Comparison of ENCODE assay signal across 1 cellular context in the genomic region with DNA sequence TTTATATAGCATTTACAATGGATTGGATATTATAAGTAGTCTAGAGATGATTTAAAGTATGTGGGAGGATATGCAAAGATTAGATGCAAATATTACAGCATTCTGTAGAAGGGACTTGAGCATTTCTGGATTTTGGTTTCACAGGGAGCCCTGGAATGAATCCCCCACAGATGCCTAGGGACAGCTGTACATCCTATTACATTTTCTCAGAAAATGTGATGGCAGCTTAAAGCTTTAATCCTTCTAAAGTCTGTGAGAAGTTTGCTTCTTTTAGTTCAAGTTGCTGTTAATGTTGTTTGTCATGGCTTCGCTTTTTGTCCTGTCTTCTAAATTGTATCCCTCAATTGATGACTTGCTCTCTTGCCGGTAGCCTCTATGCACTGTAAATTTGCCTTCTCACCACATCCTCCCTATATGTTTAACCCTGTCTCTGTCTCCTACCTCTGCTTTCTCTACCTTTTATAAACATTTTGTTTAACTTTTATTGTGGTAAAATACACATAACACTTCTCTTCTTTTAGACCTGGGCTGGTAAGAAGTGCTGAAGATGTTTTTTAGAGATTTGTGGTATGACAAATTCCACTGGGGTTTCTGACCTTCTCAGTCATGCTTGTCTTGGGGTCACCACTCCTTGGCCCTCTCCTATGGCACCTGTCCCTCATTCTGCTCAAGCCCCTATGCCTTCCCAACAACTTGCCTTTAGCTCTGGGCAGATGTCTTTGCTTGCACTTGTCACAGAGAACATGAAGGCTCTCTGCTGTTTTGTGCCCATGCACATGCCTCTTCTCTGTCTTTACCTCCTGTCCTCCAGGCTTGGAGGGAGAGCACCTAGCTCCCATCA.
TF ChIP-seq lines count a peak whose summit lies in the region.

No MANE protein-coding gene starts in this region.

TF ChIP-seq in H1, 55 proteins besides CTCF, POLR2A, EP300 and RAD21:
- no peak for TF ChIP-seq USF2 (IDR thresholded peaks at IDR 0.05; ENCODE audit: low read length)
- no peak for TF ChIP-seq KDM5A (IDR thresholded peaks at IDR 0.05; ENCODE audit: low read length)
- TF ChIP-seq, protein P1, sequence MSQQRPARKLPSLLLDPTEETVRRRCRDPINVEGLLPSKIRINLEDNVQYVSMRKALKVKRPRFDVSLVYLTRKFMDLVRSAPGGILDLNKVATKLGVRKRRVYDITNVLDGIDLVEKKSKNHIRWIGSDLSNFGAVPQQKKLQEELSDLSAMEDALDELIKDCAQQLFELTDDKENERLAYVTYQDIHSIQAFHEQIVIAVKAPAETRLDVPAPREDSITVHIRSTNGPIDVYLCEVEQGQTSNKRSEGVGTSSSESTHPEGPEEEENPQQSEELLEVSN (IDR thresholded peaks at IDR 0.05) = no peak
- TF ChIP-seq TAF7 (optimal IDR thresholded peaks at IDR 0.05; ENCODE audit: borderline replicate concordance, low read depth, low read length) = no peak
